Comparison of ENCODE assay signal across 14 cellular contexts in the genomic region with DNA sequence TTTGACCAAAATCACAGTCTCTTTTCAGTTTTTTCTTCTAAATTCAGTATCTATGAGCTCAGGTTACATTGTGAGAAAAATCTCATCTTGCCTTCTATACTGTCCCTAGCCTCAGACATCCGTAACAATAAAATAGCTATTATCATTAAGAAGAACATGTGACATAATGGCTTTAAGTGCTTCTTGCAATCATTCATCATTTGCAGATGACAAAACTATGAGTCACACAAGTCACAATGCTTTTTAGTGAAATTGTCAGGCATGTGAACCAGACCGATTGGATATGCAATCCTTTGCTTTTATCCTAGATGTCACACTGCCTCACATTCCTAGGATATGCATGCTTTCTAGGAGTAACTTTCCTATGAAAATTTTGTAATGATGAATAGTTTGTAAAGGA.
A peak's percentile ranks its signal among the peaks of the same experiment; 100 is the strongest.
DNase-seq lines count a peak whose midpoint lies in the region; ATAC-seq and TF ChIP-seq lines count a peak whose summit lies in the region.
"Had no signal": no experiment of that assay in that cellular context is flagged by ENCODE, and none has a peak within 500 bp of the region (broad histone marks: within the 10 kb centered on the region; RNA-seq: fewer than 3 reads in every experiment).

No MANE protein-coding gene starts in this region.

- no peaks in the 10 kb centered on the region for H3K4me1 Mint-ChIP-seq in activated CD4-positive, alpha-beta T cell treated with anti-CD3 and anti-CD28 coated beads, Interleukin-2, amount 10 ng/mL, durations not matched to agents 7 days and 5 days

- CTCF ChIA-PET in activated CD4-positive, alpha-beta T cell treated with anti-CD3 and anti-CD28 coated beads, Interleukin-2, amount 10 ng/mL, durations not matched to agents 7 days and 5 days (lab: Charles Lee): interaction anchor here (0.5 kb wide), 1 partner anchor 601 kb away, joined by 3 read pairs; no protein-coding TSS in a partner anchor

- no peak for TF ChIP-seq CTCF in HFF-Myc (IDR thresholded peaks at IDR 0.05; ENCODE audit: low read depth, low read length, missing control alignments)

- ATAC-seq in GM18519 (IDR thresholded peaks at IDR 0.05; ENCODE audit: low FRiP score, unreplicated experiment): no peak

- POLR2A ChIA-PET in activated CD4-positive, alpha-beta T cell treated with anti-CD3 and anti-CD28 coated beads, Interleukin-2, amount 10 ng/mL, durations not matched to agents 7 days and 5 days (lab: Charles Lee): no interaction called here

- H3K4me3 Mint-ChIP-seq in activated CD4-positive, alpha-beta T cell treated with anti-CD3 and anti-CD28 coated beads, Interleukin-2, amount 10 ng/mL, durations not matched to agents 7 days and 5 days: no peak overlapping the region
- H3K4me3 Mint-ChIP-seq: activated T-cell treated with anti-CD3 and anti-CD28 coated beads, Interleukin-2, amount 50 U/mL, for 24 hours; H9 had no signal

- H3K9me3 Mint-ChIP-seq in activated CD4-positive, alpha-beta T cell treated with anti-CD3 and anti-CD28 coated beads, Interleukin-2, amount 10 ng/mL, durations not matched to agents 7 days and 5 days: no peaks in the 10 kb centered on the region
- H3K9me3 Mint-ChIP-seq: activated T-cell treated with anti-CD3 and anti-CD28 coated beads, Interleukin-2, amount 50 U/mL, for 24 hours; H9 had no signal

- no peak overlapping the region for H3K27ac Mint-ChIP-seq in activated CD4-positive, alpha-beta T cell treated with anti-CD3 and anti-CD28 coated beads, Interleukin-2, amount 10 ng/mL, durations not matched to agents 7 days and 5 days
- H3K27ac Mint-ChIP-seq: activated T-cell treated with anti-CD3 and anti-CD28 coated beads, Interleukin-2, amount 50 U/mL, for 24 hours; H9 had no signal

- no peaks in the 10 kb centered on the region for H3K36me3 Mint-ChIP-seq in activated CD4-positive, alpha-beta T cell treated with anti-CD3 and anti-CD28 coated beads, Interleukin-2, amount 10 ng/mL, durations not matched to agents 7 days and 5 days (ENCODE audit: low read depth)

- in situ Hi-C loops in ACHN (cut with HindIII; ENCODE audit: low pct_ligation_motif_present, low pct_unique_long_range_greater_than_20kb, low sequenced_read_pairs): no loop called here

- no peaks in the 10 kb centered on the region for H3K27me3 Mint-ChIP-seq in activated CD4-positive, alpha-beta T cell treated with anti-CD3 and anti-CD28 coated beads, Interleukin-2, amount 10 ng/mL, durations not matched to agents 7 days and 5 days
- H3K27me3 Mint-ChIP-seq: activated T-cell treated with anti-CD3 and anti-CD28 coated beads, Interleukin-2, amount 50 U/mL, for 24 hours had no signal

- H3K4me3 ChIP-seq in HFF-Myc (replicated peaks; ENCODE audit: low read depth, low read length): no peak overlapping the region

- DNase-seq in ACHN (peak; percentile 83), HFF-Myc (ENCODE audit: extremely low read depth, low read depth) (peak; percentile 56), SK-N-DZ (ENCODE audit: low spot score) (peak; percentile 10), glomerular endothelial cell (ENCODE audit: extremely low read depth, low read depth, low spot score) (peak; percentile 7), anterior cingulate cortex (lab: John Stamatoyannopoulos, UW) (no peak)
- no peak for DNase-seq in activated CD4-positive, alpha-beta T cell treated with anti-CD3 and anti-CD28 coated beads, Interleukin-2, amount 10 ng/mL, durations not matched to agents 7 days and 5 days
- DNase-seq in activated CD4-positive, alpha-beta T cell treated with anti-CD3 and anti-CD28 coated beads for 1 hour: no peak
- DNase-seq: activated T-cell treated with anti-CD3 and anti-CD28 coated beads, Interleukin-2, amount 50 U/mL, for 24 hours; AML-193; H9; hypothalamus; MV-4-11; small intestine had no signal

Comparison
In these comparisons a context has a peak if more than half of its experiments do, and no peak if none do; other contexts are left out.
1. DNase-seq: peak in ACHN (single experiment), HFF-Myc (single experiment), SK-N-DZ (single experiment) and glomerular endothelial cell (single experiment); none in activated CD4-positive, alpha-beta T cell treated with anti-CD3 and anti-CD28 coated beads, Interleukin-2, amount 10 ng/mL, durations not matched to agents 7 days and 5 days (single experiment), anterior cingulate cortex (0 of 58) and activated CD4-positive, alpha-beta T cell treated with anti-CD3 and anti-CD28 coated beads for 1 hour (single experiment).